Comparison of ENCODE assay signal across 12 cellular contexts in the genomic region with DNA sequence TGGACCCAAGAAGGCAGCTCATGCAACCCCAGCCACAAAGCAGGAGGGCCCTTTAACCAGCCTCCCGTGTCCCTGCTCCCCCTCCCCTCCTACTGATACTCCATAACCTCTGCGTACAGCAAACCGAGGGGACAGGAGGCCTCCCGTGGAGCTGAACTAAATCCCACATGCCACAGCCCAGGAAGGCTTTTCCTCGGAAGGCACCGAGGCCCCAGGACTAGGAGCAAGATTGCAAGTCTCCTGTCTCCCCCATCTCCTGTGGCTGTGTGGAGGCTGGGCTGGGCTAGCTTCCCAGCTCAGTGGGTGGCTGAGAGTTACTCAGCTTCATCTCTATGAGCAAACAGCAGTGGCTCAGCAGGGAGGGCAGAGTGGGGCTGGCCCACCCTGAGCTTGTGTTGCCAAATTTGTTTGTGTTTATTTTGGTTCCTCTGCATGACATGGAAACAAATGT.
DNase-seq lines count a peak whose midpoint lies in the region; ATAC-seq and TF ChIP-seq lines count a peak whose summit lies in the region.
"Had no signal": no experiment of that assay in that cellular context is flagged by ENCODE, and none has a peak within 500 bp of the region (broad histone marks: within the 10 kb centered on the region; RNA-seq: fewer than 3 reads in every experiment).

No MANE protein-coding gene starts in this region.

- TF ChIP-seq CTCF in dorsolateral prefrontal cortex (IDR thresholded peaks at IDR 0.05 in 54 of 56, conservative IDR thresholded peaks at IDR 0.05 in 2 of 56; ENCODE audit: low read depth in 1 of 56, partially characterized antibody in 56 of 56) (no peak), osteoblast (IDR thresholded peaks at IDR 0.05; ENCODE audit: extremely low read depth, low read depth, low read length) (no peak)

- peak overlapping the region; percentile 45 for H3K4me2 ChIP-seq in osteoblast (ENCODE audit: insufficient read depth, low read length)

- H3K4me3 ChIP-seq in MG63 (no peak overlapping the region), dorsolateral prefrontal cortex (no peak overlapping the region), osteoblast (ENCODE audit: insufficient read depth, low read length) (no peak overlapping the region)
- H3K4me3 ChIP-seq: colonic mucosa, vagina had no signal

- H2AFZ ChIP-seq in osteoblast (ENCODE audit: low read length): peak overlapping the region; percentile 54

- H3K9me3 ChIP-seq in MG63 (no peaks in the 10 kb centered on the region), osteoblast (ENCODE audit: low read depth, low read length) (no peaks in the 10 kb centered on the region)
- H3K9me3 ChIP-seq: colonic mucosa, vagina had no signal

- H3K27me3 ChIP-seq in MG63 (no peaks in the 10 kb centered on the region), dorsolateral prefrontal cortex (peaks cover 0 to 4% (median 0%) of the 10 kb centered on the region in 45 donors), osteoblast (ENCODE audit: insufficient read depth, low read length) (no peaks in the 10 kb centered on the region)
- H3K27me3 ChIP-seq: colonic mucosa, vagina had no signal

- H3K79me2 ChIP-seq in osteoblast (ENCODE audit: insufficient read depth, low read length): no peaks in the 10 kb centered on the region

- peaks cover 3% of the 10 kb centered on the region for H4K20me1 ChIP-seq in osteoblast (ENCODE audit: insufficient read depth, low read length)

- DNase-seq in ELF-1 (ENCODE audit: low read depth, low spot score): peak; percentile 53
- peak; percentile 92 for DNase-seq in MG63
- peak in 7 of 10 donors; percentile 63 to 88 (median 75) for DNase-seq in dorsolateral prefrontal cortex
- peak; percentile 97 for DNase-seq in osteoblast (ENCODE audit: insufficient read length, low spot score, missing footprints)
- no peak for DNase-seq in activated gamma-delta T cell (lab: John Stamatoyannopoulos, UW)
- DNase-seq in activated CD4-positive, alpha-beta T cell treated with anti-CD3 and anti-CD28 coated beads for 1 hour: no peak
- no peak for DNase-seq in cortex of kidney (lab: John Stamatoyannopoulos, UW)
- DNase-seq: colonic mucosa had no signal

- H3K4me1 ChIP-seq in osteoblast (ENCODE audit: insufficient read depth, low read length): peaks cover 25% of the 10 kb centered on the region
- H3K4me1 ChIP-seq: colonic mucosa had no signal

- intact Hi-C loops in dorsolateral prefrontal cortex (cut with DNase I): no loop called here

- no peak for ATAC-seq in GM18873 (IDR thresholded peaks at IDR 0.05; ENCODE audit: low FRiP score, unreplicated experiment)

- H3K27ac ChIP-seq in dorsolateral prefrontal cortex (peak overlapping the region in 36 of 59 donors; percentile 11 to 72 (median 48)), osteoblast (ENCODE audit: low read depth, low read length) (peak overlapping the region; percentile 37)
- H3K27ac ChIP-seq: colonic mucosa, RWPE1, vagina, VCaP had no signal

- no peaks in the 10 kb centered on the region for H3K36me3 ChIP-seq in MG63
- H3K36me3 ChIP-seq in osteoblast (ENCODE audit: insufficient read depth, low read length): no peaks in the 10 kb centered on the region
- H3K36me3 ChIP-seq: colonic mucosa, vagina had no signal

Comparison
In these comparisons a context has a peak if more than half of its experiments do, and no peak if none do; other contexts are left out.
1. DNase-seq: peak in ELF-1 (single experiment), MG63 (single experiment), dorsolateral prefrontal cortex (7 of 10) and osteoblast (single experiment); none in activated gamma-delta T cell (single experiment), activated CD4-positive, alpha-beta T cell treated with anti-CD3 and anti-CD28 coated beads for 1 hour (single experiment) and cortex of kidney (single experiment).